In genomic region chr5:36017004-36017403, GRCh38 we compare ENCODE assay signal across 1 cellular context.
TF ChIP-seq lines count a peak whose summit lies in the region.

No MANE protein-coding gene starts in this region.

TF ChIP-seq in HepG2, 621 proteins besides CTCF, POLR2A, EP300 and RAD21:
- TF ChIP-seq, protein P1, sequence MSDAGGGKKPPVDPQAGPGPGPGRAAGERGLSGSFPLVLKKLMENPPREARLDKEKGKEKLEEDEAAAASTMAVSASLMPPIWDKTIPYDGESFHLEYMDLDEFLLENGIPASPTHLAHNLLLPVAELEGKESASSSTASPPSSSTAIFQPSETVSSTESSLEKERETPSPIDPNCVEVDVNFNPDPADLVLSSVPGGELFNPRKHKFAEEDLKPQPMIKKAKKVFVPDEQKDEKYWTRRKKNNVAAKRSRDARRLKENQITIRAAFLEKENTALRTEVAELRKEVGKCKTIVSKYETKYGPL (CRISPR knock-in tag; IDR thresholded peaks at IDR 0.05) = no peak
- TF ChIP-seq ARID4A (CRISPR knock-in tag; IDR thresholded peaks at IDR 0.05; ENCODE audit: borderline replicate concordance) (no peak), ZBTB34 (CRISPR knock-in tag; IDR thresholded peaks at IDR 0.05) (no peak), AKNA (CRISPR knock-in tag; IDR thresholded peaks at IDR 0.05; ENCODE audit: borderline replicate concordance) (no peak), DDIT3 (CRISPR knock-in tag; IDR thresholded peaks at IDR 0.05) (no peak), KLF13 (CRISPR knock-in tag; IDR thresholded peaks at IDR 0.05) (no peak), YEATS2 (CRISPR knock-in tag; IDR thresholded peaks at IDR 0.05; ENCODE audit: borderline replicate concordance) (no peak), MATR3 (CRISPR knock-in tag; IDR thresholded peaks at IDR 0.05) (no peak), FOXK1 (CRISPR knock-in tag; IDR thresholded peaks at IDR 0.05; ENCODE audit: borderline replicate concordance, low read depth) (no peak), GTF2F1 (IDR thresholded peaks at IDR 0.05; ENCODE audit: low read length) (no peak)
- TF ChIP-seq, protein P2, sequence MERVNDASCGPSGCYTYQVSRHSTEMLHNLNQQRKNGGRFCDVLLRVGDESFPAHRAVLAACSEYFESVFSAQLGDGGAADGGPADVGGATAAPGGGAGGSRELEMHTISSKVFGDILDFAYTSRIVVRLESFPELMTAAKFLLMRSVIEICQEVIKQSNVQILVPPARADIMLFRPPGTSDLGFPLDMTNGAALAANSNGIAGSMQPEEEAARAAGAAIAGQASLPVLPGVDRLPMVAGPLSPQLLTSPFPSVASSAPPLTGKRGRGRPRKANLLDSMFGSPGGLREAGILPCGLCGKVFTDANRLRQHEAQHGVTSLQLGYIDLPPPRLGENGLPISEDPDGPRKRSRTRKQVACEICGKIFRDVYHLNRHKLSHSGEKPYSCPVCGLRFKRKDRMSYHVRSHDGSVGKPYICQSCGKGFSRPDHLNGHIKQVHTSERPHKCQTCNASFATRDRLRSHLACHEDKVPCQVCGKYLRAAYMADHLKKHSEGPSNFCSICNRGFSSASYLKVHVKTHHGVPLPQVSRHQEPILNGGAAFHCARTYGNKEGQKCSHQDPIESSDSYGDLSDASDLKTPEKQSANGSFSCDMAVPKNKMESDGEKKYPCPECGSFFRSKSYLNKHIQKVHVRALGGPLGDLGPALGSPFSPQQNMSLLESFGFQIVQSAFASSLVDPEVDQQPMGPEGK (CRISPR knock-in tag; IDR thresholded peaks at IDR 0.05) = no peak
